In the genomic region with DNA sequence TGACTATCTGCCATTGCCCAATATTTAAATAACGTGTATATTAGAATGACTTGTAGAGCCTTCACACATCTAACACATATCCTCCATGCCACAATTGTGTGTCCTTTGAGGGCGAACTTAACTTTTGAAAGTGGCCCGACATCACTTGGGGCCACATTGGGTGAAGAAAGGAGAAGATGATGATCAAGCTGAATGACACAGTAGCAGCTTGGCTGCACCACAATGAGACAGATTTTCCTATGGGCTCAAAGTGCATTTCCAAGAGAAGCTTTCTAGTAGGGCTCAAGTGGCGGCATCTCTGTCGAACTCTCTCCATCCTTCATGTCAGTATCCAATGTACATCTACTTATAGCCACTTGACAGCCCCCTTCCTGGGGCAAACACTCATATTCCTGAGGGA, we compare ENCODE assay signal across 17 cellular contexts. TPM values are rescaled to one million over a fixed set of nuclear protein-coding genes. Genes with fewer than 3 reads are reported as not detected.
DNase-seq lines count a peak whose midpoint lies in the region; TF ChIP-seq lines count a peak whose summit lies in the region.
"Had no signal": no experiment of that assay in that cellular context is flagged by ENCODE, and none has a peak within 500 bp of the region (broad histone marks: within the 10 kb centered on the region; RNA-seq: fewer than 3 reads in every experiment).

No MANE protein-coding gene starts in this region.

- no TSS peak for BruUV-seq in Calu3 (replicated peaks; lab: Mats Ljungman, UMichigan)

- peaks cover 15% of the 10 kb centered on the region for H3K36me3 Mint-ChIP-seq in activated naive CD4-positive, alpha-beta T cell treated with anti-CD3 and anti-CD28 coated beads, Interleukin-2, amount 50 U/mL, for 24 hours
- peaks cover 36% of the 10 kb centered on the region for H3K36me3 Mint-ChIP-seq in Calu3 (ENCODE audit: insufficient read depth, unreplicated experiment)
- peaks cover 21% of the 10 kb centered on the region for H3K36me3 Mint-ChIP-seq in activated naive CD8-positive, alpha-beta T cell treated with anti-CD3 and anti-CD28 coated beads for 36 hours

- H3K4me3 Mint-ChIP-seq in activated naive CD4-positive, alpha-beta T cell treated with anti-CD3 and anti-CD28 coated beads, Interleukin-2, amount 50 U/mL, for 24 hours, result no peak overlapping the region
- no peak overlapping the region for H3K4me3 Mint-ChIP-seq in Calu3 (ENCODE audit: low read depth, unreplicated experiment)
- no peak overlapping the region for H3K4me3 Mint-ChIP-seq in activated naive CD8-positive, alpha-beta T cell treated with anti-CD3 and anti-CD28 coated beads for 36 hours
- H3K4me3 Mint-ChIP-seq: CD14-positive monocyte; CD4-positive, alpha-beta T cell; H9 had no signal

- no peaks in the 10 kb centered on the region for H3K27me3 Mint-ChIP-seq in activated naive CD4-positive, alpha-beta T cell treated with anti-CD3 and anti-CD28 coated beads, Interleukin-2, amount 50 U/mL, for 24 hours
- H3K27me3 Mint-ChIP-seq in Calu3 (ENCODE audit: unreplicated experiment), result no peaks in the 10 kb centered on the region
- H3K27me3 Mint-ChIP-seq in activated naive CD8-positive, alpha-beta T cell treated with anti-CD3 and anti-CD28 coated beads for 36 hours, result no peaks in the 10 kb centered on the region
- H3K27me3 Mint-ChIP-seq: CD4-positive, alpha-beta T cell had no signal

- CTCF ChIA-PET in Calu3 (lab: Charles Lee), result interaction anchor here (1.1 kb wide), 1 partner anchor 25 kb away, joined by 3 read pairs; the partner anchor contains the start of gene PMF1

- no peak for TF ChIP-seq CTCF in Calu3 (IDR thresholded peaks at IDR 0.05; ENCODE audit: unreplicated experiment)

- intact Hi-C loops in Calu3 (cut with micrococcal nuclease; ENCODE audit: unreplicated experiment), result no loop called here

- H3K9me3 Mint-ChIP-seq in activated naive CD4-positive, alpha-beta T cell treated with anti-CD3 and anti-CD28 coated beads, Interleukin-2, amount 50 U/mL, for 24 hours, result no peaks in the 10 kb centered on the region
- H3K9me3 Mint-ChIP-seq in Calu3 (ENCODE audit: low read depth, unreplicated experiment), result no peaks in the 10 kb centered on the region
- H3K9me3 Mint-ChIP-seq in activated naive CD8-positive, alpha-beta T cell treated with anti-CD3 and anti-CD28 coated beads for 36 hours, result no peaks in the 10 kb centered on the region
- H3K9me3 Mint-ChIP-seq: CD14-positive monocyte; CD4-positive, alpha-beta T cell; H9 had no signal

- peak overlapping the region; percentile 35 for H3K27ac Mint-ChIP-seq in activated naive CD4-positive, alpha-beta T cell treated with anti-CD3 and anti-CD28 coated beads, Interleukin-2, amount 50 U/mL, for 24 hours
- peak overlapping the region; percentile 63 for H3K27ac Mint-ChIP-seq in Calu3 (ENCODE audit: unreplicated experiment)
- H3K27ac Mint-ChIP-seq in activated naive CD8-positive, alpha-beta T cell treated with anti-CD3 and anti-CD28 coated beads for 36 hours, result peak overlapping the region; percentile 45
- H3K27ac Mint-ChIP-seq: CD14-positive monocyte; CD4-positive, alpha-beta T cell; H9 had no signal

- no peak for DNase-seq in activated naive CD4-positive, alpha-beta T cell treated with Interleukin-2 at 50 U/mL for 16 hours
- DNase-seq in Calu3 (no peak), T-helper 2 cell (no peak)
- no peak for DNase-seq in activated naive CD8-positive, alpha-beta T cell treated with anti-CD3 and anti-CD28 coated beads for 36 hours
- DNase-seq in central memory CD4-positive, alpha-beta T cell, result no peak
- DNase-seq: 8988T; ACHN; AML-193; BE2C; CD4-positive, alpha-beta T cell; COR-L47; DMS153; DND-41; GM23248; H9 had no signal

- no peaks in the 10 kb centered on the region for H3K4me1 Mint-ChIP-seq in activated naive CD4-positive, alpha-beta T cell treated with anti-CD3 and anti-CD28 coated beads, Interleukin-2, amount 50 U/mL, for 24 hours
- H3K4me1 Mint-ChIP-seq in Calu3 (ENCODE audit: low read depth, unreplicated experiment), result no peaks in the 10 kb centered on the region
- peaks cover 8% of the 10 kb centered on the region for H3K4me1 Mint-ChIP-seq in activated naive CD8-positive, alpha-beta T cell treated with anti-CD3 and anti-CD28 coated beads for 36 hours
- H3K4me1 Mint-ChIP-seq: CD14-positive monocyte had no signal

RNA-seq across cellular contexts. Expression of gene BGLAP, which starts 3.7 kb away (rescaled TPM):
- 2.0 and 2.6 TPM in 2 replicates for total RNA-seq in Calu3 (2022)
- total RNA-seq in activated naive CD8-positive, alpha-beta T cell treated with anti-CD3 and anti-CD28 coated beads for 36 hours, result 1 to 10 TPM; 1.6 to 2.2 TPM
- total RNA-seq: GM23248 had no signal

RNA-seq across cellular contexts. Expression of gene PAQR6, which starts 9.6 kb away (rescaled TPM):
- 20.4 and 21.2 TPM in 2 replicates for total RNA-seq in Calu3 (2022)
- 1 to 10 TPM; 4.4 to 4.9 TPM for total RNA-seq in activated naive CD8-positive, alpha-beta T cell treated with anti-CD3 and anti-CD28 coated beads for 36 hours

RNA-seq across cellular contexts. Expression of gene PMF1, which starts 25.4 kb away (rescaled TPM):
- total RNA-seq in Calu3 (2022), result 57.3 and 59.0 TPM in 2 replicates
- 10 to 100 TPM; 83.4 to 87.3 TPM for total RNA-seq in activated naive CD8-positive, alpha-beta T cell treated with anti-CD3 and anti-CD28 coated beads for 36 hours

RNA-seq across cellular contexts. Expression of gene SLC25A44, which starts 44.3 kb away (rescaled TPM):
- total RNA-seq in Calu3 (2022), result 28.2 and 32.5 TPM in 2 replicates
- 10 to 100 TPM; 55.0 to 60.7 TPM for total RNA-seq in activated naive CD8-positive, alpha-beta T cell treated with anti-CD3 and anti-CD28 coated beads for 36 hours

RNA-seq across cellular contexts. Expression of gene SMG5, which starts 44.4 kb away (rescaled TPM):
- 117 and 118 TPM in 2 replicates for total RNA-seq in Calu3 (2022)
- 10 to 100 TPM; 90.7 to 92.0 TPM for total RNA-seq in activated naive CD8-positive, alpha-beta T cell treated with anti-CD3 and anti-CD28 coated beads for 36 hours
